In the genomic region with DNA sequence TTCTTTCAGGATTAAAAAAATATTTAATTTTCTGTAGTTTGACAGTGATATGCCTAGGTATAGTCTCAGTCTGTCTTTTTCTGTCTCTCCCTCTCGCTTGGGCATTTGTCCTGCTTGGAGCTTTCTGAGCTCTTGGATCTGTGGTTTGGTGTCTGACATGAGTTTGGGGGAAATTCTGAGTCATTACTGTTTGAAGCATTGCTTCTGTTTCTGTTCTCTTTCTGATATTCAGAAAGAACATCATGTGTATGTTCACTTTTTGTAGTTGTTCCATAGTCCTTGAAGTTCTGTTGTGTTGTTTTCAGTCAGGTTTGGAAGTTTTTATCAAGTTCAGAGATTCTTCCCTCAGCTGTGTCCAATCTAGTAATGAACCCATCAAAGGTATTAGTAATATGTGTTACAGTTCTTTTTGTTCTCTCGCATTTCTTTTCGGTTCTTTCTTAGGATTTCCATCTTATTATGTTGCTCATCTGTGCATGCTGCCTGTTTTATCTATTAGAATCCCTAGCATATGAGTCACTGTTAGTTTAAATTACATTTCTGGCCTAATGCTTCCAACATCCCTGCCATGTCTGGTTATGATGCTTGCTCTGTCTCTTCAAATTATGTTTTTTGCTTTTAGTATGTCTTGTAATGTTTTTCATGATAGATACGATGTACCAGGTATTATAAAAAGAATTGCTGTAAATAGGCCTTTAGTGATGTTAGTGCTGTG, we compare ENCODE assay signal across 10 cellular contexts. TPM values are rescaled to one million over a fixed set of nuclear protein-coding genes. Genes with fewer than 3 reads are reported as not detected.
DNase-seq lines count a peak whose midpoint lies in the region; ATAC-seq and TF ChIP-seq lines count a peak whose summit lies in the region.
"Had no signal": no experiment of that assay in that cellular context is flagged by ENCODE, and none has a peak within 500 bp of the region (broad histone marks: within the 10 kb centered on the region; RNA-seq: fewer than 3 reads in every experiment).

No MANE protein-coding gene starts in this region.

- TF ChIP-seq CTCF in WERI-Rb-1 (IDR thresholded peaks at IDR 0.05; ENCODE audit: low read depth, low read length) = no peak

- POLR2A ChIA-PET in T-cell (lab: Charles Lee) = no interaction called here

- no peaks in the 10 kb centered on the region for H3K27me3 Mint-ChIP-seq in activated T-cell treated with anti-CD3 and anti-CD28 coated beads, Interleukin-2, amount 50 U/mL, for 72 hours (ENCODE audit: low read depth)
- no peaks in the 10 kb centered on the region for H3K27me3 Mint-ChIP-seq in activated T-cell treated with anti-CD3 and anti-CD28 coated beads, Interleukin-2, amount 50 U/mL, for 4 hours (ENCODE audit: low read depth)
- H3K27me3 Mint-ChIP-seq in activated naive CD8-positive, alpha-beta T cell treated with anti-CD3 and anti-CD28 coated beads, Interleukin-2, amount 50 U/mL, for 24 hours = no peaks in the 10 kb centered on the region
- no peaks in the 10 kb centered on the region for H3K27me3 Mint-ChIP-seq in stimulated activated memory B cell treated with anti-CD40 and anti-IgM and Interleukin-4, amounts not matched to agents 10 μg/mL and 1 μg/mL and 100 μg/mL, for 72 hours
- H3K27me3 Mint-ChIP-seq in T-cell = no peaks in the 10 kb centered on the region

- peak overlapping the region; percentile 2 to 15 for H3K4me3 Mint-ChIP-seq in activated T-cell treated with anti-CD3 and anti-CD28 coated beads, Interleukin-2, amount 50 U/mL, for 72 hours
- no peak overlapping the region for H3K4me3 Mint-ChIP-seq in activated T-cell treated with anti-CD3 and anti-CD28 coated beads, Interleukin-2, amount 50 U/mL, for 4 hours
- H3K4me3 Mint-ChIP-seq in activated naive CD8-positive, alpha-beta T cell treated with anti-CD3 and anti-CD28 coated beads, Interleukin-2, amount 50 U/mL, for 24 hours = peak overlapping the region; percentile 6
- peak overlapping the region; percentile 65 for H3K4me3 Mint-ChIP-seq in stimulated activated memory B cell treated with anti-CD40 and anti-IgM and Interleukin-4, amounts not matched to agents 10 μg/mL and 1 μg/mL and 100 μg/mL, for 72 hours
- H3K4me3 Mint-ChIP-seq in T-cell = no peak overlapping the region

- H3K4me3 ChIP-seq in WERI-Rb-1 (ENCODE audit: low read depth, low read length) = no peak overlapping the region
- H3K4me3 ChIP-seq: cardiac muscle cell had no signal

- peak overlapping the region; percentile 71 for H3K27ac Mint-ChIP-seq in activated T-cell treated with anti-CD3 and anti-CD28 coated beads, Interleukin-2, amount 50 U/mL, for 72 hours
- peak overlapping the region; percentile 40 for H3K27ac Mint-ChIP-seq in activated naive CD8-positive, alpha-beta T cell treated with anti-CD3 and anti-CD28 coated beads, Interleukin-2, amount 50 U/mL, for 24 hours
- H3K27ac Mint-ChIP-seq in stimulated activated memory B cell treated with anti-CD40 and anti-IgM and Interleukin-4, amounts not matched to agents 10 μg/mL and 1 μg/mL and 100 μg/mL, for 72 hours = peak overlapping the region; percentile 87
- no peak overlapping the region for H3K27ac Mint-ChIP-seq in T-cell

- DNase-seq in activated T-cell treated with anti-CD3 and anti-CD28 coated beads, Interleukin-2, amount 50 U/mL, for 72 hours = no peak
- DNase-seq in activated T-cell treated with anti-CD3 and anti-CD28 coated beads, Interleukin-2, amount 50 U/mL, for 4 hours = no peak
- DNase-seq in activated naive CD8-positive, alpha-beta T cell treated with anti-CD3 and anti-CD28 coated beads, Interleukin-2, amount 50 U/mL, for 24 hours = no peak
- DNase-seq in amygdala (lab: John Stamatoyannopoulos, UW) (no peak), WERI-Rb-1 (no peak), T-cell (no peak)
- DNase-seq: retina had no signal

- no peak overlapping the region for H3K27ac ChIP-seq in WERI-Rb-1
- H3K27ac ChIP-seq: cardiac muscle cell had no signal

- CTCF ChIA-PET in T-cell (lab: Charles Lee) = no interaction called here

- H3K27me3 ChIP-seq in WERI-Rb-1 (ENCODE audit: insufficient read depth, low read depth, severe bottlenecking) = no peaks in the 10 kb centered on the region
- H3K27me3 ChIP-seq: cardiac muscle cell had no signal

- H3K4me1 Mint-ChIP-seq in activated T-cell treated with anti-CD3 and anti-CD28 coated beads, Interleukin-2, amount 50 U/mL, for 72 hours (ENCODE audit: low read depth) = peaks cover 22% of the 10 kb centered on the region
- H3K4me1 Mint-ChIP-seq in activated T-cell treated with anti-CD3 and anti-CD28 coated beads, Interleukin-2, amount 50 U/mL, for 4 hours (ENCODE audit: low read depth) = peaks cover 18% of the 10 kb centered on the region
- peaks cover 17% of the 10 kb centered on the region for H3K4me1 Mint-ChIP-seq in activated naive CD8-positive, alpha-beta T cell treated with anti-CD3 and anti-CD28 coated beads, Interleukin-2, amount 50 U/mL, for 24 hours
- H3K4me1 Mint-ChIP-seq in stimulated activated memory B cell treated with anti-CD40 and anti-IgM and Interleukin-4, amounts not matched to agents 10 μg/mL and 1 μg/mL and 100 μg/mL, for 72 hours = peaks cover 20% of the 10 kb centered on the region
- peaks cover 9 to 14% (median 12%) of the 10 kb centered on the region in 3 donors for H3K4me1 Mint-ChIP-seq in T-cell

- peak; percentile 45 to 66 for ATAC-seq in activated T-cell treated with anti-CD3 and anti-CD28 coated beads, Interleukin-2, amount 50 U/mL, for 72 hours (replicated peaks in 1 of 2)
- ATAC-seq in activated T-cell treated with anti-CD3 and anti-CD28 coated beads, Interleukin-2, amount 50 U/mL, for 4 hours = no peak
- ATAC-seq in HG03108 (IDR thresholded peaks at IDR 0.05; ENCODE audit: unreplicated experiment) = peak; percentile 57
- ATAC-seq in activated naive CD8-positive, alpha-beta T cell treated with anti-CD3 and anti-CD28 coated beads, Interleukin-2, amount 50 U/mL, for 24 hours = no peak
- ATAC-seq in stimulated activated memory B cell treated with anti-CD40 and anti-IgM and Interleukin-4, amounts not matched to agents 10 μg/mL and 1 μg/mL and 100 μg/mL, for 72 hours = peak; percentile 68
- ATAC-seq in T-cell (replicated peaks in 1 of 4) = no peak

- no peaks in the 10 kb centered on the region for H3K9me3 ChIP-seq in WERI-Rb-1 (ENCODE audit: severe bottlenecking)

- peaks cover 30 to 42% of the 10 kb centered on the region in 2 donors for H3K36me3 Mint-ChIP-seq in activated T-cell treated with anti-CD3 and anti-CD28 coated beads, Interleukin-2, amount 50 U/mL, for 72 hours (ENCODE audit: insufficient read depth in 2 of 2)
- peaks cover 60% of the 10 kb centered on the region for H3K36me3 Mint-ChIP-seq in activated T-cell treated with anti-CD3 and anti-CD28 coated beads, Interleukin-2, amount 50 U/mL, for 4 hours (ENCODE audit: insufficient read depth)
- H3K36me3 Mint-ChIP-seq in activated naive CD8-positive, alpha-beta T cell treated with anti-CD3 and anti-CD28 coated beads, Interleukin-2, amount 50 U/mL, for 24 hours (ENCODE audit: low read depth) = peaks cover 77% of the 10 kb centered on the region
- peaks cover 81% of the 10 kb centered on the region for H3K36me3 Mint-ChIP-seq in stimulated activated memory B cell treated with anti-CD40 and anti-IgM and Interleukin-4, amounts not matched to agents 10 μg/mL and 1 μg/mL and 100 μg/mL, for 72 hours
- peaks cover 79% of the 10 kb centered on the region for H3K36me3 Mint-ChIP-seq in T-cell

- H3K9me3 Mint-ChIP-seq in activated T-cell treated with anti-CD3 and anti-CD28 coated beads, Interleukin-2, amount 50 U/mL, for 72 hours = peaks cover 6 to 11% of the 10 kb centered on the region in 2 donors
- H3K9me3 Mint-ChIP-seq in activated T-cell treated with anti-CD3 and anti-CD28 coated beads, Interleukin-2, amount 50 U/mL, for 4 hours = peaks cover 12% of the 10 kb centered on the region
- H3K9me3 Mint-ChIP-seq in activated naive CD8-positive, alpha-beta T cell treated with anti-CD3 and anti-CD28 coated beads, Interleukin-2, amount 50 U/mL, for 24 hours = peaks cover 5% of the 10 kb centered on the region
- H3K9me3 Mint-ChIP-seq in stimulated activated memory B cell treated with anti-CD40 and anti-IgM and Interleukin-4, amounts not matched to agents 10 μg/mL and 1 μg/mL and 100 μg/mL, for 72 hours = no peaks in the 10 kb centered on the region
- H3K9me3 Mint-ChIP-seq in T-cell = peaks cover 3 to 7% (median 6%) of the 10 kb centered on the region in 3 donors

- H3K36me3 ChIP-seq in WERI-Rb-1 = peaks cover 5% of the 10 kb centered on the region

RNA-seq across cellular contexts. Expression of a gene that starts 48.4 kb away (rescaled TPM):
- 10 to 100 TPM; 24.9 to 32.7 TPM for total RNA-seq in activated T-cell treated with anti-CD3 and anti-CD28 coated beads, Interleukin-2, amount 50 U/mL, for 72 hours
- 10 to 100 TPM; 85.7 to 94.2 (median 91.8) TPM for total RNA-seq in activated T-cell treated with anti-CD3 and anti-CD28 coated beads, Interleukin-2, amount 50 U/mL, for 4 hours
- total RNA-seq in T-cell = 10 to 100 TPM; 23.5 to 30.0 (median 27.0) TPM

Comparison
In these comparisons a context has a peak if more than half of its experiments do, and no peak if none do; other contexts are left out.
1. ATAC-seq: peak in activated T-cell treated with anti-CD3 and anti-CD28 coated beads, Interleukin-2, amount 50 U/mL, for 72 hours (2 of 2), HG03108 (single experiment) and stimulated activated memory B cell treated with anti-CD40 and anti-IgM and Interleukin-4, amounts not matched to agents 10 μg/mL and 1 μg/mL and 100 μg/mL, for 72 hours (single experiment); none in activated T-cell treated with anti-CD3 and anti-CD28 coated beads, Interleukin-2, amount 50 U/mL, for 4 hours (0 of 2), activated naive CD8-positive, alpha-beta T cell treated with anti-CD3 and anti-CD28 coated beads, Interleukin-2, amount 50 U/mL, for 24 hours (single experiment) and T-cell (0 of 4).
2. H3K4me3 Mint-ChIP-seq: peak in activated T-cell treated with anti-CD3 and anti-CD28 coated beads, Interleukin-2, amount 50 U/mL, for 72 hours (2 of 2), activated naive CD8-positive, alpha-beta T cell treated with anti-CD3 and anti-CD28 coated beads, Interleukin-2, amount 50 U/mL, for 24 hours (single experiment) and stimulated activated memory B cell treated with anti-CD40 and anti-IgM and Interleukin-4, amounts not matched to agents 10 μg/mL and 1 μg/mL and 100 μg/mL, for 72 hours (single experiment); none in activated T-cell treated with anti-CD3 and anti-CD28 coated beads, Interleukin-2, amount 50 U/mL, for 4 hours (single experiment) and T-cell (0 of 3).
3. H3K27ac Mint-ChIP-seq: peak in activated T-cell treated with anti-CD3 and anti-CD28 coated beads, Interleukin-2, amount 50 U/mL, for 72 hours (single experiment), activated naive CD8-positive, alpha-beta T cell treated with anti-CD3 and anti-CD28 coated beads, Interleukin-2, amount 50 U/mL, for 24 hours (single experiment) and stimulated activated memory B cell treated with anti-CD40 and anti-IgM and Interleukin-4, amounts not matched to agents 10 μg/mL and 1 μg/mL and 100 μg/mL, for 72 hours (single experiment); none in T-cell (0 of 2).